ENCODE assay signal across 26 cellular contexts in genomic region chr1:111798580-111798979, GRCh38.
"Had no signal": no experiment of that assay in that cellular context is flagged by ENCODE, and none has a peak within 500 bp of the region (broad histone marks: within the 10 kb centered on the region; RNA-seq: fewer than 3 reads in every experiment).

No MANE protein-coding gene starts in this region.

- H3K27ac ChIP-seq: colonic mucosa, epithelial cell of prostate, esophagus squamous epithelium, gastrocnemius medialis, heart right ventricle, left lung, lower lobe of right lung had no signal

- H3K36me3 ChIP-seq: colonic mucosa, esophagus squamous epithelium, gastrocnemius medialis, heart right ventricle, left lung, lower lobe of right lung had no signal

- FAIRE-seq: endometrium, islet of Langerhans, keratinocyte had no signal

- H3K4me1 ChIP-seq: colonic mucosa, esophagus squamous epithelium, left lung, lower lobe of right lung had no signal

- H3K27me3 ChIP-seq: colonic mucosa, gastrocnemius medialis, heart right ventricle, left lung had no signal

- DNase-seq: colonic mucosa; cortex of kidney; effector CD8-positive, alpha-beta T cell; effector memory CD8-positive, alpha-beta T cell; endodermal cell; erythroblast; esophagus squamous epithelium; foreskin fibroblast; foreskin melanocyte; gastrocnemius medialis; glutamatergic neuron; head of caudate nucleus; heart right ventricle; hippocampal formation; left cardiac atrium; left lung; left ventricle myocardium superior; lower lobe of right lung; mesenchymal stem cell; mucosa of descending colon; naive B cell had no signal

- ATAC-seq: effector memory CD8-positive, alpha-beta T cell; esophagus mucosa; gastrocnemius medialis; heart right ventricle; left cardiac atrium; left lung; left ventricle myocardium superior; lower lobe of right lung; mucosa of descending colon had no signal

- H3K9me3 ChIP-seq: colonic mucosa, esophagus squamous epithelium, gastrocnemius medialis, heart right ventricle, left lung, lower lobe of right lung, mucosa of descending colon had no signal

- H3K4me3 ChIP-seq: colonic mucosa, esophagus squamous epithelium, gastrocnemius medialis, heart right ventricle, left lung, lower lobe of right lung, mucosa of descending colon had no signal
